Comparison of ENCODE assay signal across 1 cellular context in genomic region chr2:127526940-127527804, GRCh38.
TF ChIP-seq lines count a peak whose summit lies in the region.

No MANE protein-coding gene starts in this region.

TF ChIP-seq in WTC11, 78 proteins besides CTCF, POLR2A, EP300 and RAD21 (continued from another document):
- TF ChIP-seq ATF6 (CRISPR knock-in tag; IDR thresholded peaks at IDR 0.05) = no peak
- no peak for TF ChIP-seq NFE2L1 (CRISPR knock-in tag; IDR thresholded peaks at IDR 0.05)
- TF ChIP-seq PRRX2 (CRISPR knock-in tag; IDR thresholded peaks at IDR 0.05) = no peak
- TF ChIP-seq ARID4B (CRISPR knock-in tag; IDR thresholded peaks at IDR 0.05; ENCODE audit: borderline replicate concordance) = no peak
- TF ChIP-seq FOXP4 (CRISPR knock-in tag; IDR thresholded peaks at IDR 0.05) = no peak
- TF ChIP-seq ZNF317 (CRISPR knock-in tag; IDR thresholded peaks at IDR 0.05; ENCODE audit: borderline replicate concordance, low read depth) = no peak
- TF ChIP-seq ZNF138 (CRISPR knock-in tag; conservative IDR thresholded peaks at IDR 0.05) = no peak
TF ChIP-seq in WTC11: peak in this region for 0.
